8 cellular contexts compared by ENCODE assay signal in genomic region chr2:37623971-37624897, GRCh38. TPM values are rescaled to one million over a fixed set of nuclear protein-coding genes. Genes with fewer than 3 reads are reported as not detected.
DNase-seq lines count a peak whose midpoint lies in the region; ATAC-seq and TF ChIP-seq lines count a peak whose summit lies in the region.

No MANE protein-coding gene starts in this region.

- no peak overlapping the region for H2AFZ ChIP-seq in OCI-LY7 (ENCODE audit: low read length)

- POLR2A ChIA-PET in OCI-LY7 (lab: Charles Lee) = interaction anchor here (0.5 to 1.6 kb wide), 5 partner anchors 9 to 575 kb away, joined by 3 to 4 read pairs (median 3); no protein-coding TSS in a partner anchor

- peaks cover 9% of the 10 kb centered on the region for H3K9me3 Mint-ChIP-seq in central memory CD8-positive, alpha-beta T cell

- peak; percentile 78 for ATAC-seq in GM18498 (IDR thresholded peaks at IDR 0.05; ENCODE audit: unreplicated experiment)
- ATAC-seq in GM21381 (IDR thresholded peaks at IDR 0.05; ENCODE audit: unreplicated experiment) = peak; percentile 74
- ATAC-seq in HG03558 (IDR thresholded peaks at IDR 0.05; ENCODE audit: extremely low read depth, unreplicated experiment) = peak; percentile 65
- ATAC-seq in central memory CD8-positive, alpha-beta T cell (replicated peaks; ENCODE audit: extremely low read depth, poor library complexity, severe bottlenecking) = peak; percentile 63

- no peak for DNase-seq in central memory CD8-positive, alpha-beta T cell (ENCODE audit: low spot score in 2 of 2)
- DNase-seq in OCI-LY7 (ENCODE audit: low spot score) (no peak), HAP-1 (ENCODE audit: low spot score in 2 of 2) (no peak), posterior vena cava (ENCODE audit: low spot score) (no peak), SK-N-DZ (ENCODE audit: low spot score) (no peak)

- CTCF ChIA-PET in OCI-LY7 (lab: Charles Lee; ENCODE audit: unreplicated experiment) = interaction anchor here (0.6 kb wide), 1 partner anchor 30 kb away, joined by 3 read pairs; no protein-coding TSS in a partner anchor

- peak overlapping the region; percentile 93 for H3K27ac Mint-ChIP-seq in central memory CD8-positive, alpha-beta T cell (ENCODE audit: low read depth)

- peaks cover 7% of the 10 kb centered on the region for H3K36me3 Mint-ChIP-seq in central memory CD8-positive, alpha-beta T cell (ENCODE audit: insufficient read depth)

- no peaks in the 10 kb centered on the region for H3K79me2 ChIP-seq in OCI-LY7 (ENCODE audit: insufficient read depth, low read depth, low read length)

- no TSS peak for BruUV-seq in OCI-LY7 (replicated peaks; lab: Mats Ljungman, UMichigan)

- TF ChIP-seq CTCF in OCI-LY7 (conservative IDR thresholded peaks at IDR 0.05; ENCODE audit: low read length) = no peak

- intact Hi-C loops in OCI-LY7 (cut with micrococcal nuclease; ENCODE audit: unreplicated experiment) (no loop called here), posterior vena cava (cut with DNase I) (no loop called here)

- no peaks in the 10 kb centered on the region for H4K20me1 ChIP-seq in OCI-LY7 (ENCODE audit: insufficient read depth, low read length)

- H3K27me3 ChIP-seq in HAP-1 (ENCODE audit: low read depth) = no peaks in the 10 kb centered on the region

- H3K4me2 ChIP-seq in OCI-LY7 (ENCODE audit: low read length) = no peak overlapping the region

- H3K4me3 ChIP-seq in OCI-LY7 (ENCODE audit: low read depth, low read length, poor library complexity, severe bottlenecking) (no peak overlapping the region), HAP-1 (no peak overlapping the region)

- H3K9me2 ChIP-seq in OCI-LY7 (ENCODE audit: insufficient read depth, low read length) = no peaks in the 10 kb centered on the region

- peak overlapping the region; percentile 61 for H3K4me3 Mint-ChIP-seq in central memory CD8-positive, alpha-beta T cell

- H3K27ac ChIP-seq in OCI-LY7 (ENCODE audit: low read depth, low read length, poor library complexity, severe bottlenecking) = no peak overlapping the region

- H3K4me1 ChIP-seq in OCI-LY7 (ENCODE audit: insufficient read depth, low read length, poor library complexity, severe bottlenecking) (peaks cover 4% of the 10 kb centered on the region), HAP-1 (peaks cover 6% of the 10 kb centered on the region; the same call in 1 of the 2 replicates)

- no peaks in the 10 kb centered on the region for H3K9me3 ChIP-seq in OCI-LY7 (ENCODE audit: low read length)
- H3K9me3 ChIP-seq in HAP-1 = no peaks in the 10 kb centered on the region

- in situ Hi-C loops in HAP-1 (cut with MboI; ENCODE audit: low sequenced_read_pairs) = no loop called here

- no peaks in the 10 kb centered on the region for H3K27me3 Mint-ChIP-seq in central memory CD8-positive, alpha-beta T cell

- H3K36me3 ChIP-seq in OCI-LY7 (ENCODE audit: insufficient read depth, low read length) = no peaks in the 10 kb centered on the region
- no peaks in the 10 kb centered on the region for H3K36me3 ChIP-seq in HAP-1 (replicated peaks)

- peaks cover 73% of the 10 kb centered on the region for H3K4me1 Mint-ChIP-seq in central memory CD8-positive, alpha-beta T cell

RNA-seq across cellular contexts. Expression of gene CDC42EP3, which starts 47.2 kb away (rescaled TPM):
- 5.7 and 7.2 TPM in 2 replicates for total RNA-seq in OCI-LY7 (2014; rRNA removed; shearing (Covaris generic))
- total RNA-seq in OCI-LY7 (2022) (20.8 and 22.9 TPM in 2 replicates), posterior vena cava (10 to 100 TPM; 74.5 to 95.3 TPM)
- polyA plus RNA-seq in SK-N-DZ (2014; cell fraction: cytosol; rRNA removed) = 16.9 and 26.3 TPM in 2 replicates
- polyA plus RNA-seq in SK-N-DZ (2014; cell fraction: nucleus; rRNA removed) = 11.6 and 14.7 TPM in 2 replicates
